13 cellular contexts compared by ENCODE assay signal in the genomic region with DNA sequence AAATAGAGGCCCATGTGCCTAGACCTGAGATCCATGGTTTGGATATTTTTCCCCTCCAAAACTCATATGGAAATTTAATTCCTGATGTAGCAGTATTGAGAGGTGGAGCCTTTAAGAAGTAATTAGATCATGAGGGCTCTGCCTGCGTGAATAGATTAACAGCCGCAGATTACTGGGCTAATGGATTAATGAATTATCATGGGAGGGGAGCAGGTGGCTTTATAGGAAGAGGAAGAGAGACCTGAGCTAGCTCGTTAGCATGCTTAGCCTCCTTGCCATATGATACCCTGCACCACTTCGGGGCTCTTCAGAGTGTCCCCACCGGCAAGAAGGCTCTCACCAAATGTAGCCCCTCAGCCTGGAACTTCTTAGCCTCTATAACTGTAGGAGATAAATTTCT. TPM values are rescaled to one million over a fixed set of nuclear protein-coding genes. Genes with fewer than 3 reads are reported as not detected.
DNase-seq lines count a peak whose midpoint lies in the region; ATAC-seq, FAIRE-seq and TF ChIP-seq lines count a peak whose summit lies in the region.
"Had no signal": no experiment of that assay in that cellular context is flagged by ENCODE, and none has a peak within 500 bp of the region (broad histone marks: within the 10 kb centered on the region; RNA-seq: fewer than 3 reads in every experiment).

No MANE protein-coding gene starts in this region.

- DNase-seq in D721Med (ENCODE audit: insufficient read length, low spot score) (no peak), NCI-H1436 treated with DMSO at 0.1 percent for 48 hours (lab: John Stamatoyannopoulos, UW) (peak; percentile 69), NCI-H524 treated with DMSO at 0.1 percent for 48 hours (lab: John Stamatoyannopoulos, UW) (peak; percentile 96), DMS53 treated with DMSO at 0.1 percent for 48 hours (lab: John Stamatoyannopoulos, UW; ENCODE audit: unreplicated experiment) (no peak), OCI-M1 (lab: John Stamatoyannopoulos, UW) (no peak), NCI-H128 (lab: John Stamatoyannopoulos, UW; ENCODE audit: unreplicated experiment) (no peak)
- DNase-seq: EL, MG63, NCI-H1092 treated with DMSO at 0.1 percent for 48 hours, SW 1271 had no signal

- no peaks in the 10 kb centered on the region for H3K36me3 Mint-ChIP-seq in brain

- ATAC-seq in GM18498 (IDR thresholded peaks at IDR 0.05; ENCODE audit: unreplicated experiment) = no peak
- ATAC-seq: Panc1 had no signal

- H3K9me3 Mint-ChIP-seq in brain = no peaks in the 10 kb centered on the region

- H3K27me3 Mint-ChIP-seq in brain = peaks cover 4% of the 10 kb centered on the region

- H3K4me3 Mint-ChIP-seq in brain = peak overlapping the region in 1 of 5 experiments; percentile 14

- FAIRE-seq in D721Med (lab: Jason Lieb, UNC) = peak; percentile 82

- H3K4me1 Mint-ChIP-seq in brain = peaks cover 26% of the 10 kb centered on the region

- H3K27ac Mint-ChIP-seq in brain = peak overlapping the region in 3 of 5 experiments; percentile 54 to 70 (median 56)

- TF ChIP-seq CTCF in D721Med (IDR thresholded peaks at IDR 0.05; ENCODE audit: insufficient read depth, missing control alignments) (no peak), brain (conservative IDR thresholded peaks at IDR 0.05) (no peak)

RNA-seq across cellular contexts. Expression of a gene that starts 15.8 kb away (rescaled TPM):
- 14.4 TPM for polyA plus RNA-seq in brain (ENCODE audit: insufficient read depth, low read depth, low replicate concordance)

Comparison
In these comparisons a context has a peak if more than half of its experiments do, and no peak if none do; other contexts are left out.
1. DNase-seq: peak in NCI-H1436 treated with DMSO at 0.1 percent for 48 hours (single experiment) and NCI-H524 treated with DMSO at 0.1 percent for 48 hours (single experiment); none in D721Med (single experiment), DMS53 treated with DMSO at 0.1 percent for 48 hours (single experiment), OCI-M1 (single experiment) and NCI-H128 (single experiment).